In the genomic region with DNA sequence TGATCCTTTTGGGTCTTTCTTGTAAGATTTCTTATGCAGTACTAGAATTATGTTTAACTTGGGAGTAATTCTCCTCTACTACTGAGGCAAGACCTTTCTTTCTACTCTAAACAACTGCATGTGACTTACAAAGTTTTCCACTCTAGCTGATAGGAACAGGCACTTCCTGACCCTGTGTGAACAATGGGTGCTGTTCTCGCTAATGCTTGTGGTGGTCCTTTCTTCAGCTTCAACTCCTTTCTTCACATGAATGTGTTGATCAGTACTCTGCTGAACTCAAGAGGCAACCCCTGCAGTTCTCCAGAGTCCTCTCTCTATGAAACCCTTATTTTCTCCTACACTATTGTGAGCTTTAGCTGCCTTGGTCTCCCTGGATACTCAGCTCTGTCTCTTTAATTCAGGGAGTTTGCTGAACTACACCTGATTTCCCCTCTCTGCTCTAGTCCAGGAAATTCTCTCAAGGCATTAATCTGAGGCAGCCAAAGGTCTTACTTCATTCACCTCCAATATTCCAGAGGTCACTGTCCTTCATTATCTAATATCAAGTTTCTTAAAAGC, we compare ENCODE assay signal across 18 cellular contexts.
A peak's percentile ranks its signal among the peaks of the same experiment; 100 is the strongest.
DNase-seq lines count a peak whose midpoint lies in the region; ATAC-seq and TF ChIP-seq lines count a peak whose summit lies in the region.
"Had no signal": no experiment of that assay in that cellular context is flagged by ENCODE, and none has a peak within 500 bp of the region (broad histone marks: within the 10 kb centered on the region; RNA-seq: fewer than 3 reads in every experiment).

No MANE protein-coding gene starts in this region.

- no peaks in the 10 kb centered on the region for H4K20me1 ChIP-seq in neural progenitor cell (ENCODE audit: low read depth)

- H3F3A ChIP-seq in neural progenitor cell (ENCODE audit: low read depth): peaks cover 10% of the 10 kb centered on the region

- H3K9me3 ChIP-seq in neural progenitor cell (ENCODE audit: low read depth): peaks cover 10% of the 10 kb centered on the region
- no peaks in the 10 kb centered on the region for H3K9me3 ChIP-seq in vagina

- in situ Hi-C loops in G401 (cut with HindIII; ENCODE audit: low sequenced_read_pairs): no loop called here

- ATAC-seq in WTC11: peak; percentile 68
- ATAC-seq in stimulated activated memory B cell treated with anti-CD40 and anti-IgM and Interleukin-4, amounts not matched to agents 10 μg/mL and 1 μg/mL and 100 μg/mL, for 72 hours: no peak
- ATAC-seq: PC-3 had no signal

- H3K27me3 Mint-ChIP-seq in WTC11 (ENCODE audit: low read depth): no peaks in the 10 kb centered on the region; the same call in 1 of the 2 replicates
- no peaks in the 10 kb centered on the region for H3K27me3 Mint-ChIP-seq in neural progenitor cell (ENCODE audit: insufficient read depth, low read depth)
- H3K27me3 Mint-ChIP-seq in osteocyte (ENCODE audit: unreplicated experiment): peaks cover 27% of the 10 kb centered on the region
- H3K27me3 Mint-ChIP-seq in mesothelial cell of epicardium (ENCODE audit: low read depth): no peaks in the 10 kb centered on the region
- H3K27me3 Mint-ChIP-seq in stimulated activated memory B cell treated with anti-CD40 and anti-IgM and Interleukin-4, amounts not matched to agents 10 μg/mL and 1 μg/mL and 100 μg/mL, for 72 hours: peaks cover 17% of the 10 kb centered on the region

- TF ChIP-seq CTCF in WTC11 (IDR thresholded peaks at IDR 0.05): no peak
- no peak for TF ChIP-seq CTCF in neural progenitor cell (IDR thresholded peaks at IDR 0.05)
- TF ChIP-seq CTCF in osteocyte (IDR thresholded peaks at IDR 0.05): no peak
- no peak for TF ChIP-seq CTCF in mesothelial cell of epicardium (IDR thresholded peaks at IDR 0.05; ENCODE audit: unreplicated experiment)
- no peak for TF ChIP-seq CTCF in vagina (IDR thresholded peaks at IDR 0.05)

- peaks cover 14% of the 10 kb centered on the region for H3K4me1 ChIP-seq in neural progenitor cell
- no peaks in the 10 kb centered on the region for H3K4me1 ChIP-seq in vagina

- no peaks in the 10 kb centered on the region for H3K36me3 Mint-ChIP-seq in WTC11
- H3K36me3 Mint-ChIP-seq in neural progenitor cell: no peaks in the 10 kb centered on the region
- H3K36me3 Mint-ChIP-seq in osteocyte (ENCODE audit: unreplicated experiment): no peaks in the 10 kb centered on the region
- H3K36me3 Mint-ChIP-seq in mesothelial cell of epicardium: no peaks in the 10 kb centered on the region
- H3K36me3 Mint-ChIP-seq in stimulated activated memory B cell treated with anti-CD40 and anti-IgM and Interleukin-4, amounts not matched to agents 10 μg/mL and 1 μg/mL and 100 μg/mL, for 72 hours: no peaks in the 10 kb centered on the region

- H3K4me1 Mint-ChIP-seq in WTC11 (peaks cover 30% of the 10 kb centered on the region), neural progenitor cell (peaks cover 20% of the 10 kb centered on the region), osteocyte (ENCODE audit: unreplicated experiment) (peaks cover 3% of the 10 kb centered on the region), mesothelial cell of epicardium (peaks cover 40% of the 10 kb centered on the region)
- no peaks in the 10 kb centered on the region for H3K4me1 Mint-ChIP-seq in stimulated activated memory B cell treated with anti-CD40 and anti-IgM and Interleukin-4, amounts not matched to agents 10 μg/mL and 1 μg/mL and 100 μg/mL, for 72 hours

- peak overlapping the region; percentile 57 for H2AFZ ChIP-seq in neural progenitor cell (replicated peaks)

- intact Hi-C loops in vagina (cut with DNase I): no loop called here

- no peaks in the 10 kb centered on the region for H3K79me2 ChIP-seq in neural progenitor cell (ENCODE audit: low read depth)

- H3K4me3 ChIP-seq in neural progenitor cell (no peak overlapping the region), vagina (no peak overlapping the region)

- no peaks in the 10 kb centered on the region for H3K27me3 ChIP-seq in neural progenitor cell
- H3K27me3 ChIP-seq in vagina: no peaks in the 10 kb centered on the region

- CTCF ChIA-PET in WTC11 (lab: Charles Lee): no interaction called here

- no peak for TF ChIP-seq POLR2A in vagina (IDR thresholded peaks at IDR 0.05)

- H3K27ac ChIP-seq in neural progenitor cell: peak overlapping the region; percentile 76
- H3K27ac ChIP-seq in vagina: no peak overlapping the region

- DNase-seq in G401 (ENCODE audit: low spot score) (peak; percentile 34), WTC11 (ENCODE audit: low spot score) (no peak), globus pallidus (ENCODE audit: low spot score) (peak; percentile 12), neural progenitor cell (ENCODE audit: low spot score) (peak; percentile 13), osteocyte (ENCODE audit: extremely low spot score, unreplicated experiment) (no peak), mesothelial cell of epicardium (ENCODE audit: low spot score in 2 of 2, unreplicated experiment in 2 of 2) (no peak), vagina (ENCODE audit: extremely low spot score in 2 of 2) (no peak)
- DNase-seq: 8988T, DMS79 treated with DMSO at 0.1 percent for 48 hours, KBM-7, NCI-H187, NCI-H2107, NCI-H345, NCI-H524 treated with DMSO at 0.1 percent for 48 hours, PC-3, RPMI8226, SHP77 treated with DMSO at 0.1 percent for 48 hours had no signal

- no peaks in the 10 kb centered on the region for H3K9me3 Mint-ChIP-seq in WTC11
- peaks cover 6% of the 10 kb centered on the region for H3K9me3 Mint-ChIP-seq in neural progenitor cell
- H3K9me3 Mint-ChIP-seq in osteocyte (ENCODE audit: unreplicated experiment): peaks cover 6% of the 10 kb centered on the region
- peaks cover 3% of the 10 kb centered on the region for H3K9me3 Mint-ChIP-seq in mesothelial cell of epicardium
- H3K9me3 Mint-ChIP-seq in stimulated activated memory B cell treated with anti-CD40 and anti-IgM and Interleukin-4, amounts not matched to agents 10 μg/mL and 1 μg/mL and 100 μg/mL, for 72 hours: peaks cover 3% of the 10 kb centered on the region

- H3K36me3 ChIP-seq in neural progenitor cell (peaks cover 7% of the 10 kb centered on the region), vagina (no peaks in the 10 kb centered on the region)

- H3K27ac Mint-ChIP-seq in WTC11 (peak overlapping the region; percentile 4; the same call in 1 of the 2 replicates), neural progenitor cell (peak overlapping the region; percentile 27), osteocyte (ENCODE audit: unreplicated experiment) (no peak overlapping the region), mesothelial cell of epicardium (no peak overlapping the region)
- no peak overlapping the region for H3K27ac Mint-ChIP-seq in stimulated activated memory B cell treated with anti-CD40 and anti-IgM and Interleukin-4, amounts not matched to agents 10 μg/mL and 1 μg/mL and 100 μg/mL, for 72 hours

- POLR2A ChIA-PET in WTC11 (lab: Charles Lee): no interaction called here

- H3K9ac ChIP-seq in neural progenitor cell: no peak overlapping the region

- no peak overlapping the region for H3K4me3 Mint-ChIP-seq in WTC11
- H3K4me3 Mint-ChIP-seq in neural progenitor cell: no peak overlapping the region
- H3K4me3 Mint-ChIP-seq in osteocyte (ENCODE audit: unreplicated experiment): no peak overlapping the region
- H3K4me3 Mint-ChIP-seq in mesothelial cell of epicardium: no peak overlapping the region
- H3K4me3 Mint-ChIP-seq in stimulated activated memory B cell treated with anti-CD40 and anti-IgM and Interleukin-4, amounts not matched to agents 10 μg/mL and 1 μg/mL and 100 μg/mL, for 72 hours: no peak overlapping the region

- H3K4me2 ChIP-seq in neural progenitor cell: peak overlapping the region; percentile 21

TF ChIP-seq in WTC11, 78 proteins besides CTCF, POLR2A, EP300 and RAD21 (continues in another document):
- TF ChIP-seq, protein P1, sequence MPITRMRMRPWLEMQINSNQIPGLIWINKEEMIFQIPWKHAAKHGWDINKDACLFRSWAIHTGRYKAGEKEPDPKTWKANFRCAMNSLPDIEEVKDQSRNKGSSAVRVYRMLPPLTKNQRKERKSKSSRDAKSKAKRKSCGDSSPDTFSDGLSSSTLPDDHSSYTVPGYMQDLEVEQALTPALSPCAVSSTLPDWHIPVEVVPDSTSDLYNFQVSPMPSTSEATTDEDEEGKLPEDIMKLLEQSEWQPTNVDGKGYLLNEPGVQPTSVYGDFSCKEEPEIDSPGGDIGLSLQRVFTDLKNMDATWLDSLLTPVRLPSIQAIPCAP (CRISPR knock-in tag; IDR thresholded peaks at IDR 0.05): no peak
- no peak for TF ChIP-seq HMGA2 (CRISPR knock-in tag; IDR thresholded peaks at IDR 0.05)
- TF ChIP-seq CBFB (CRISPR knock-in tag; IDR thresholded peaks at IDR 0.05; ENCODE audit: low read depth): no peak
- no peak for TF ChIP-seq NR2C2 (CRISPR knock-in tag; IDR thresholded peaks at IDR 0.05)
- no peak for TF ChIP-seq ZNF425 (CRISPR knock-in tag; conservative IDR thresholded peaks at IDR 0.05)
- no peak for TF ChIP-seq MXD4 (CRISPR knock-in tag; IDR thresholded peaks at IDR 0.05; ENCODE audit: borderline replicate concordance)
- TF ChIP-seq ZNF396 (CRISPR knock-in tag; IDR thresholded peaks at IDR 0.05; ENCODE audit: borderline replicate concordance): no peak
- no peak for TF ChIP-seq RELA (CRISPR knock-in tag; IDR thresholded peaks at IDR 0.05; ENCODE audit: borderline replicate concordance)
- TF ChIP-seq ZNF423 (CRISPR knock-in tag; IDR thresholded peaks at IDR 0.05): no peak

Comparison
In these comparisons a context has a peak if more than half of its experiments do, and no peak if none do; other contexts are left out.
1. DNase-seq: peak in G401 (single experiment), globus pallidus (single experiment) and neural progenitor cell (single experiment); none in WTC11 (single experiment), osteocyte (single experiment), mesothelial cell of epicardium (0 of 2) and vagina (0 of 2).
2. H3K27ac Mint-ChIP-seq: peak in WTC11 (single experiment) and neural progenitor cell (single experiment); none in osteocyte (single experiment), mesothelial cell of epicardium (single experiment) and stimulated activated memory B cell treated with anti-CD40 and anti-IgM and Interleukin-4, amounts not matched to agents 10 μg/mL and 1 μg/mL and 100 μg/mL, for 72 hours (single experiment).